ENCODE assay signal across 1 cellular context in genomic region chr15:40367673-40368611, GRCh38.
A peak's percentile ranks its signal among the peaks of the same experiment; 100 is the strongest.
TF ChIP-seq lines count a peak whose summit lies in the region.

No MANE protein-coding gene starts in this region.

TF ChIP-seq in GM12878, 131 proteins besides CTCF, POLR2A, EP300 and RAD21 (continued from another document and continues in another):
- TF ChIP-seq BCL3 (IDR thresholded peaks at IDR 0.05; ENCODE audit: borderline replicate concordance, insufficient read depth, low read depth, low read length, poor library complexity, severe bottlenecking): no peak
- no peak for TF ChIP-seq FOXK2 (IDR thresholded peaks at IDR 0.05)
- TF ChIP-seq WRNIP1 (IDR thresholded peaks at IDR 0.05; ENCODE audit: borderline replicate concordance, low read depth, low read length): no peak
- TF ChIP-seq SUPT20H (IDR thresholded peaks at IDR 0.05; ENCODE audit: borderline replicate concordance, control insufficient read depth, low read depth, low read length): no peak
- 0 out of 2 replicates have a peak, but pooled peaks have one; percentile 28 for TF ChIP-seq ELK1 (IDR thresholded peaks at IDR 0.05; ENCODE audit: low read depth, low read length)
- no peak for TF ChIP-seq PAX8 (IDR thresholded peaks at IDR 0.05)
- TF ChIP-seq RELA (IDR thresholded peaks at IDR 0.05; ENCODE audit: borderline replicate concordance, partially characterized antibody): no peak
- TF ChIP-seq ESRRA (IDR thresholded peaks at IDR 0.05; ENCODE audit: low read length): no peak
- TF ChIP-seq JUND (IDR thresholded peaks at IDR 0.05; ENCODE audit: low read depth, low read length): 0 out of 2 replicates have a peak, but pooled peaks have one; percentile 16
- no peak for TF ChIP-seq IRF3 (IDR thresholded peaks at IDR 0.05)
- no peak for TF ChIP-seq NFXL1 (IDR thresholded peaks at IDR 0.05; ENCODE audit: borderline replicate concordance)
- no peak for TF ChIP-seq ZNF274 (IDR thresholded peaks at IDR 0.05; ENCODE audit: insufficient read depth, insufficient read length)
- peak; percentile 70; the same call in 1 of the 2 replicates for TF ChIP-seq MAX (IDR thresholded peaks at IDR 0.05; ENCODE audit: low read depth, low read length)
- TF ChIP-seq SMAD1 (IDR thresholded peaks at IDR 0.05; ENCODE audit: low read depth, partially characterized antibody): no peak
- TF ChIP-seq MEF2A (IDR thresholded peaks at IDR 0.05; ENCODE audit: insufficient read depth, low read depth, low read length): no peak
- TF ChIP-seq IKZF1 (conservative IDR thresholded peaks at IDR 0.05): peak; percentile 84
- TF ChIP-seq CBX3 (IDR thresholded peaks at IDR 0.05; ENCODE audit: borderline replicate concordance, low read depth): no peak
- no peak for TF ChIP-seq MTA2 (IDR thresholded peaks at IDR 0.05; ENCODE audit: low read depth)
- peak; percentile 83 for TF ChIP-seq SMC3 (IDR thresholded peaks at IDR 0.05; ENCODE audit: borderline replicate concordance, low read length)
- TF ChIP-seq IKZF2 (IDR thresholded peaks at IDR 0.05): no peak
- no peak for TF ChIP-seq ZNF24 (IDR thresholded peaks at IDR 0.05)
- 0 out of 2 replicates have a peak, but pooled peaks have one; percentile 58 for TF ChIP-seq DPF2 (IDR thresholded peaks at IDR 0.05)
- no peak for TF ChIP-seq ZBTB40 (IDR thresholded peaks at IDR 0.05; ENCODE audit: borderline replicate concordance)
- peak; percentile 83 for TF ChIP-seq GATAD2B (conservative IDR thresholded peaks at IDR 0.05; ENCODE audit: low read depth)
- no peak for TF ChIP-seq ATF2 (IDR thresholded peaks at IDR 0.05; ENCODE audit: low read length)
- TF ChIP-seq POLR2AphosphoS5 (IDR thresholded peaks at IDR 0.05; ENCODE audit: low read length): no peak
- no peak for TF ChIP-seq ZNF622 (IDR thresholded peaks at IDR 0.05)
- TF ChIP-seq KDM1A (IDR thresholded peaks at IDR 0.05; ENCODE audit: borderline replicate concordance): no peak
- peak; percentile 66; the same call in 1 of the 2 replicates for TF ChIP-seq CREB1 (IDR thresholded peaks at IDR 0.05; ENCODE audit: low read depth)
- TF ChIP-seq ATF7 (IDR thresholded peaks at IDR 0.05; ENCODE audit: low read depth): no peak
- TF ChIP-seq YY1 (IDR thresholded peaks at IDR 0.05; ENCODE audit: low read depth, low read length): peak; percentile 63
- TF ChIP-seq PRDM15 (CRISPR knock-in tag; IDR thresholded peaks at IDR 0.05): no peak
- 0 out of 2 replicates have a peak, but pooled peaks have one; percentile 44 for TF ChIP-seq MXI1 (IDR thresholded peaks at IDR 0.05; ENCODE audit: low read depth, low read length)
- TF ChIP-seq REST (IDR thresholded peaks at IDR 0.05; ENCODE audit: low read depth, low read length): no peak
- no peak for TF ChIP-seq MLLT1 (IDR thresholded peaks at IDR 0.05)
- TF ChIP-seq KAT2A (conservative IDR thresholded peaks at IDR 0.05; ENCODE audit: control insufficient read depth, low read depth, low read length): no peak
- TF ChIP-seq CHD1 (IDR thresholded peaks at IDR 0.05; ENCODE audit: low read depth, low read length): no peak
- no peak for TF ChIP-seq SIN3A (IDR thresholded peaks at IDR 0.05; ENCODE audit: low read depth, low read length)
